In the genomic region with DNA sequence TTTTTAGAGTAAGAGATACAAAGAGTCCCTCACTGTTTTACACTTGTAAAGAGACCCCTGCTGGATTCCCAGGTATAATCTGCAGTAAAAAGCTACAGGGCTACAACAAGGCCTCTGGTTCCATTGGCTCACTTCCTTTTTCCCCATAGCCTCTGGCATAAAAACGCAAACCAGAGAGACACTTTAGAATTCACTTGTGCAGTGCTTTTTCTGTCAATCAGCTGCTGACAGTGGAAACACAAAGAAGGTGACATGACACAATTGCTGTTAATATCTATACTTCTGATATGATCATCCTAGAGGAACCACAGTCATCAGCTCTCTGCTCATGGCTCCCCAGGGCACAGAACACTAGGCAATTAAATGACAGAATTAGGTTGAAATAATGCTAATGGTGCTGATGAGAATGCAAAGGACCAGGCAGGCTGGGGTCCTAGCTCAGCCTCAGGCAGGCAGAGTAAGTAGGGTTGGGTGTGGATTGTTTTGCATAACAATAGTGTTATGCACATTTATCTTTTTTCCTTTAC, we compare ENCODE assay signal across 13 cellular contexts.
"Had no signal": no experiment of that assay in that cellular context is flagged by ENCODE, and none has a peak within 500 bp of the region (broad histone marks: within the 10 kb centered on the region; RNA-seq: fewer than 3 reads in every experiment).

No MANE protein-coding gene starts in this region.

- H2AFZ ChIP-seq: parathyroid adenoma had no signal

- DNase-seq: activated CD8-positive, alpha-beta memory T cell treated with anti-CD3 and anti-CD28 coated beads, Interleukin-2, amount 50 U/mL, for 48 hours; activated CD8-positive, alpha-beta T cell treated with anti-CD3 and anti-CD28 coated beads, Interleukin-2, amount 10 ng/mL, durations not matched to agents 7 days and 5 days; activated naive CD4-positive, alpha-beta T cell treated with anti-CD3 and anti-CD28 coated beads for 36 hours; foreskin melanocyte; heart left ventricle; lower lobe of right lung; midbrain; stimulated activated CD4-positive, alpha-beta T cell treated with anti-CD3 and anti-CD28 coated beads, Interleukin-4, amount 100 ng/mL, for 4 hours; T-helper 9 cell; tibial artery; uterus had no signal

- H3K27me3 ChIP-seq: cardiac muscle cell, heart left ventricle, tibial artery, uterus had no signal

- H3K79me2 ChIP-seq: parathyroid adenoma had no signal

- H3K27ac ChIP-seq: cardiac muscle cell, heart left ventricle, lower lobe of right lung, parathyroid adenoma, tibial artery, uterus had no signal

- H3K36me3 ChIP-seq: cardiac muscle cell, heart left ventricle, lower lobe of right lung, tibial artery, uterus had no signal

- H3K4me3 Mint-ChIP-seq: activated CD8-positive, alpha-beta T cell treated with anti-CD3 and anti-CD28 coated beads, Interleukin-2, amount 10 ng/mL, durations not matched to agents 7 days and 5 days; activated naive CD4-positive, alpha-beta T cell treated with anti-CD3 and anti-CD28 coated beads for 36 hours had no signal

- H3K9ac ChIP-seq: parathyroid adenoma had no signal

- H3K27ac Mint-ChIP-seq: activated CD8-positive, alpha-beta T cell treated with anti-CD3 and anti-CD28 coated beads, Interleukin-2, amount 10 ng/mL, durations not matched to agents 7 days and 5 days; activated naive CD4-positive, alpha-beta T cell treated with anti-CD3 and anti-CD28 coated beads for 36 hours had no signal

- H3K9me3 ChIP-seq: lower lobe of right lung, uterus had no signal

- H3K4me3 ChIP-seq: cardiac muscle cell, heart left ventricle, lower lobe of right lung, tibial artery, uterus had no signal

- H3K4me1 ChIP-seq: heart left ventricle, lower lobe of right lung, parathyroid adenoma, tibial artery, uterus had no signal

- ATAC-seq: activated CD8-positive, alpha-beta T cell treated with anti-CD3 and anti-CD28 coated beads, Interleukin-2, amount 10 ng/mL, durations not matched to agents 7 days and 5 days; heart left ventricle; lower lobe of right lung had no signal
